ENCODE assay signal across 8 cellular contexts in the genomic region with DNA sequence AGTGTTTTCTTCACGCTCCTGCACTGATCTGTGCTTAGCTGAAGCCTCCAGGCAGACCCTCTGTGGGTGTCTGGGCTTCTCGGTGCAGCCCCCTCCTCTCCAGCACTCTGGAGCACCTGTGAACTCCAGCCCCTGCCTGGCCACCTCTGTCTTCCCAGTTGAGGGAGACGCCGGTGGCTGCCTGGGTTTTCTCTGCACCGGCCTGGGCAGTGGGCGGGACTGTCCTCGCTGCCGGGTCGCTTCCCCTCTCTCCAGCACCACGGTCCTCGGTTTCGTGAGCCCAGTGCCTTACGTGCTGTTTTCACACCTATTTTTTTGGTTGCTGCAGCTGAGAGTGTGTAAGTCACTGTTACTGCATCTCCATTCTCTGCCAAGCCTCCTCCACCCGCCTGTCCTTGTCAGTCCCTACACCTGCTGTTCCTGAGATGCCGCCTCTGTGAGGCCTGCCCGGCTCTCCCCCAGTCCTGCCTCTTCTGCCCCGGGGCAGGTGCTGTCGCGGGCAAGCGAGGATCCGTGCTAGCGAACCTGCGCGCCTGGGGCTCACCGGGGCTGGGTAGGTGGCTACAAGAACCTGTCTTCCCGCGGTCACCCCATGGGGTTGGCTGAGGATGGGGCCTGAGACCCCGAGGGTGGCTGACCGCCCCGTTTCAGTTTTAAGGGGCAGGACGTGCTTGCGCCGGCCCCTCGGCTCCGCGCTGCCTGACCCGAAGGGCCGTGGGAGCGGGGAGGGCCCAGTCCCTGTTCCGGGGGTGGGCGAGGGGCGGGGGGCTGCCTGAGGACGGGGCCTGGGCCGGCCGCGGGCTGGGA. TPM values are rescaled to one million over a fixed set of nuclear protein-coding genes. Genes with fewer than 3 reads are reported as not detected.
A peak's percentile ranks its signal among the peaks of the same experiment; 100 is the strongest.
DNase-seq lines count a peak whose midpoint lies in the region; ATAC-seq lines count a peak whose summit lies in the region.

No MANE protein-coding gene starts in this region.

- peaks cover 3 to 7% of the 10 kb centered on the region in 2 donors for H3K36me3 Mint-ChIP-seq in naive B cell

- peak overlapping the region; percentile 78 to 94 (median 84) for H3K4me3 Mint-ChIP-seq in naive B cell

- H3K36me3 ChIP-seq in H7 (replicated peaks; ENCODE audit: control insufficient read depth, insufficient read depth, low read length), result no peaks in the 10 kb centered on the region; the same call in 1 of the 2 replicates

- in situ Hi-C loops in ACHN (cut with HindIII; ENCODE audit: low pct_ligation_motif_present, low pct_unique_long_range_greater_than_20kb, low sequenced_read_pairs), result no loop called here

- peak; percentile 8 to 11 for ATAC-seq in naive B cell (ENCODE audit: low read depth in 2 of 2)

- peak overlapping the region; percentile 49 for H3K4me3 ChIP-seq in H7 (ENCODE audit: insufficient read depth, low read depth, low read length)

- H3K27me3 ChIP-seq in H7 (ENCODE audit: control insufficient read depth, insufficient read depth, low read length), result peaks cover 32% of the 10 kb centered on the region

- peaks cover 0 to 5% (median 0%) of the 10 kb centered on the region in 7 donors for H3K9me3 Mint-ChIP-seq in naive B cell

- peak overlapping the region in 3 of 6 donors; percentile 47 to 95 (median 76) for H3K27ac Mint-ChIP-seq in naive B cell

- DNase-seq in ACHN, result peak; percentile 17
- no peak for DNase-seq in H7
- DNase-seq in T-helper 22 cell (ENCODE audit: low read depth), result peak; percentile 50
- peak; percentile 18 for DNase-seq in dermis blood vessel endothelial cell
- DNase-seq in naive B cell, result peak; percentile 41
- no peak for DNase-seq in NOMO-1 (lab: John Stamatoyannopoulos, UW; ENCODE audit: unreplicated experiment in 2 of 2)
- DNase-seq in NCI-H1930 (lab: John Stamatoyannopoulos, UW), result no peak
- DNase-seq in middle frontal gyrus (ENCODE audit: extremely low spot score, low spot score), result no peak

- H3K27me3 Mint-ChIP-seq in naive B cell, result peaks cover 27 to 48% (median 30%) of the 10 kb centered on the region in 3 donors

- H3K4me1 Mint-ChIP-seq in naive B cell, result peaks cover 11 to 18% (median 16%) of the 10 kb centered on the region in 3 donors

RNA-seq across cellular contexts. Expression of a gene that starts 2.4 kb away (rescaled TPM):
- 23.3 and 39.1 TPM in 2 replicates for total RNA-seq in H7 (2014; rRNA removed; shearing (Covaris generic))
- 12.8 and 20.8 TPM in 2 replicates for total RNA-seq in dermis blood vessel endothelial cell
- 1 to 10 TPM in 2 of 6 donors, under 1 TPM in 3, not detected in 1; 0.22 to 2.3 (median 0.37) TPM for polyA plus RNA-seq in naive B cell (ENCODE audit: low read depth in 6 of 6)

RNA-seq across cellular contexts. Expression of a gene that starts 15.8 kb away (rescaled TPM):
- total RNA-seq in H7 (2014; rRNA removed; shearing (Covaris generic)), result 0.03 and 0.30 TPM in 2 replicates
- total RNA-seq in dermis blood vessel endothelial cell, result 0.19 TPM in 1 of 2 replicates, not detected in the other
- polyA plus RNA-seq in naive B cell (ENCODE audit: low read depth in 6 of 6), result 1 to 10 TPM in 2 of 6 donors, under 1 TPM in 3, not detected in 1; 0.22 to 4.3 (median 0.77) TPM

RNA-seq across cellular contexts. Expression of a gene that starts 22.2 kb away (rescaled TPM):
- 4.6 TPM in 2 replicates for total RNA-seq in H7 (2014; rRNA removed; shearing (Covaris generic))
- 14.1 and 19.6 TPM in 2 replicates for total RNA-seq in dermis blood vessel endothelial cell
- polyA plus RNA-seq in naive B cell (ENCODE audit: low read depth in 6 of 6), result 1 to 10 TPM; 2.2 to 8.3 (median 3.3) TPM

RNA-seq across cellular contexts. Expression of a gene that starts 35.7 kb away (rescaled TPM):
- total RNA-seq in H7 (2014; rRNA removed; shearing (Covaris generic)), result 19.4 and 26.7 TPM in 2 replicates
- total RNA-seq in dermis blood vessel endothelial cell, result 28.2 and 28.9 TPM in 2 replicates
- 10 to 100 TPM in 1 of 6 donors, 1 to 10 TPM in 5; 1.6 to 11.9 (median 4.1) TPM for polyA plus RNA-seq in naive B cell (ENCODE audit: low read depth in 6 of 6)

Comparison
In these comparisons a context has a peak if more than half of its experiments do, and no peak if none do; other contexts are left out.
1. DNase-seq: peak in ACHN (single experiment), T-helper 22 cell (single experiment), dermis blood vessel endothelial cell (single experiment) and naive B cell (single experiment); none in H7 (single experiment), NOMO-1 (0 of 2), NCI-H1930 (0 of 2) and middle frontal gyrus (single experiment).